In the genomic region with DNA sequence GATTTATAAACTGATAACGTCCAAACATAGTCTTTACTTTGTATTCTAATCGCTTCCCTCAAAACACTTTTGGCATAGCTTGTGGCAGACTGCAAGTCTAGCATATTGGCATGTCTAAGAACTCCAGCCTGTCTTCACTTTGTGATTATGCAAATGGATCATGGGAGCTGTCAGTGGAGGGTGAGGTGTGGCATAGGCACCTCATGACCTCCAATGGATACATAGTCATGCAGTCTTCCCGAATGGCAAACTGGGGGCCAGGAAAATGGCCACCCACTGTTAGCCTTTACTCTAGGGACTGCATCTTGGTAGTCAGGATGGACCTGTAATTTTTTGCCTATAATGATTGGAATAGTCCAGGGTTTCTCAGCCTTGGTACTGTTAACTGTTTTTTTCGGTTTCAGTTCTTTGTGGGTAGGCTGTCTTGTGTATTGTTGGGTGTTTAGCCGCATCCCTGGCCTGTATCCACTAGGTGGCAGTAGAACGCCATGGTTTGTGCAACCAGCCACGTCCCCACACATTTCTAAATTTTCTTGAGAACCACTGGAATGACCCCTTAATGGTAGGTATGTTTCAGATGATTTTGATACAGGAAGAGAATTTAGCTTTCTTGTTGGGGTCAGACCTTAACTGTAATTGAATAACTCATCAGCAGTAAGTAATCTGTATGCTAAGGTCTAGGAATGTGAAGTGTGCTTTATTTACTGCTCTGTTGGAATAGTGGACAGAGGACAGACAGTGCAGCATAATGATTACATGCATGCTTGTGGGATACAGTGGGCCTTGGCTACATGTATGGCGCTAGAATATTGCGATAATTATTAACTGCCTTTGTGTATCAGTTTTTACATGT, we compare ENCODE assay signal across 8 cellular contexts. TPM values are rescaled to one million over a fixed set of nuclear protein-coding genes. Genes with fewer than 3 reads are reported as not detected.
DNase-seq lines count a peak whose midpoint lies in the region; ATAC-seq and TF ChIP-seq lines count a peak whose summit lies in the region.

No MANE protein-coding gene starts in this region.

- no peaks in the 10 kb centered on the region for H4K20me1 ChIP-seq in PC-9 (ENCODE audit: insufficient read depth)
- peaks cover 4% of the 10 kb centered on the region for H4K20me1 ChIP-seq in neural cell (ENCODE audit: insufficient read depth)

- no TSS peak for BruUV-seq in PC-9 (replicated peaks; lab: Mats Ljungman, UMichigan)

- no peaks in the 10 kb centered on the region for H3K27me3 Mint-ChIP-seq in activated T-cell treated with anti-CD3 and anti-CD28 coated beads, Interleukin-2, amount 50 U/mL, for 72 hours (ENCODE audit: low read depth)

- no peak overlapping the region for H3K9ac ChIP-seq in neural cell (ENCODE audit: low read length)

- H3K9me2 ChIP-seq in PC-9 (ENCODE audit: insufficient read depth) (no peaks in the 10 kb centered on the region), neural cell (ENCODE audit: insufficient read depth, low read length) (no peaks in the 10 kb centered on the region)

- H3K36me3 Mint-ChIP-seq in activated T-cell treated with anti-CD3 and anti-CD28 coated beads, Interleukin-2, amount 50 U/mL, for 72 hours (ENCODE audit: insufficient read depth in 2 of 2), result peaks cover 0 to 4% of the 10 kb centered on the region in 2 donors

- H3K4me3 Mint-ChIP-seq in activated T-cell treated with anti-CD3 and anti-CD28 coated beads, Interleukin-2, amount 50 U/mL, for 72 hours, result peak overlapping the region; percentile 58 to 70

- peaks cover 66% of the 10 kb centered on the region for H3K4me1 Mint-ChIP-seq in activated T-cell treated with anti-CD3 and anti-CD28 coated beads, Interleukin-2, amount 50 U/mL, for 72 hours (ENCODE audit: low read depth)

- H3K9me3 ChIP-seq in PC-9 (ENCODE audit: insufficient read depth, low read depth), result no peaks in the 10 kb centered on the region
- H3K9me3 ChIP-seq in neural cell (ENCODE audit: low read length), result no peaks in the 10 kb centered on the region

- POLR2A ChIA-PET in PC-9 (lab: Charles Lee; ENCODE audit: unreplicated experiment), result no interaction called here

- ATAC-seq in GM19455 (IDR thresholded peaks at IDR 0.05; ENCODE audit: unreplicated experiment) (peak; percentile 93), HG03558 (IDR thresholded peaks at IDR 0.05; ENCODE audit: extremely low read depth, unreplicated experiment) (peak; percentile 70)
- peak; percentile 73 to 75 for ATAC-seq in activated T-cell treated with anti-CD3 and anti-CD28 coated beads, Interleukin-2, amount 50 U/mL, for 72 hours (replicated peaks in 1 of 2)
- ATAC-seq in stimulated activated naive CD8-positive, alpha-beta T cell treated with anti-CD3 and anti-CD28 coated beads, Interleukin-15, Interleukin-2, amounts not matched to agents 100 U/mL and 50 U/mL, for 24 hours, result peak; percentile 60

- no peaks in the 10 kb centered on the region for H3K36me3 ChIP-seq in PC-9 (ENCODE audit: low read depth)
- peaks cover 5% of the 10 kb centered on the region for H3K36me3 ChIP-seq in neural cell (ENCODE audit: insufficient read depth, low read length)

- H3K4me3 ChIP-seq in PC-9 (no peak overlapping the region), fibroblast of mammary gland (ENCODE audit: control insufficient read depth, low read depth, low read length) (no peak overlapping the region), neural cell (ENCODE audit: low read length) (no peak overlapping the region)

- no peak for TF ChIP-seq EP300 in neural cell (conservative IDR thresholded peaks at IDR 0.05; ENCODE audit: poor library complexity, severe bottlenecking)

- in situ Hi-C loops in Caki2 (cut with HindIII; ENCODE audit: low pct_unique_long_range_greater_than_20kb, low sequenced_read_pairs), result no loop called here

- TF ChIP-seq RAD21 in neural cell (conservative IDR thresholded peaks at IDR 0.05), result peak; percentile 87

- intact Hi-C loops in PC-9 (cut with micrococcal nuclease; ENCODE audit: unreplicated experiment), result loop anchor here (1.0 to 5.0 kb wide), 6 partner anchors 56 to 1347 kb away; no protein-coding TSS in a partner anchor

- H3K79me2 ChIP-seq in PC-9 (ENCODE audit: low read depth) (no peaks in the 10 kb centered on the region), neural cell (replicated peaks; ENCODE audit: insufficient read depth, low read length) (no peaks in the 10 kb centered on the region)

- peak overlapping the region; percentile 59 for H3K27ac Mint-ChIP-seq in activated T-cell treated with anti-CD3 and anti-CD28 coated beads, Interleukin-2, amount 50 U/mL, for 72 hours

- peaks cover 28% of the 10 kb centered on the region for H3K4me1 ChIP-seq in PC-9 (replicated peaks; ENCODE audit: insufficient read depth)

- CTCF ChIA-PET in PC-9 (lab: Charles Lee), result interaction anchor here (0.6 to 1.3 kb wide), 5 partner anchors 53 to 660 kb away, joined by 3 to 8 read pairs (median 3); a partner anchor contains a TSS

- H3K27me3 ChIP-seq in PC-9 (ENCODE audit: insufficient read depth, low read depth) (no peaks in the 10 kb centered on the region), neural cell (ENCODE audit: insufficient read depth, low read depth, low read length) (no peaks in the 10 kb centered on the region)

- peak; percentile 98 for TF ChIP-seq CTCF in PC-9 (conservative IDR thresholded peaks at IDR 0.05)
- peak; percentile 96 for TF ChIP-seq CTCF in fibroblast of mammary gland (conservative IDR thresholded peaks at IDR 0.05; ENCODE audit: control insufficient read depth, insufficient read depth, low read depth, low read length)
- peak; percentile 88 for TF ChIP-seq CTCF in neural cell (IDR thresholded peaks at IDR 0.05; ENCODE audit: poor library complexity, severe bottlenecking)

- H3K27ac ChIP-seq in PC-9, result peak overlapping the region; percentile 40
- no peak overlapping the region for H3K27ac ChIP-seq in neural cell (ENCODE audit: low read length)

- H3K4me2 ChIP-seq in PC-9 (peak overlapping the region; percentile 51), neural cell (ENCODE audit: low read length) (no peak overlapping the region)

- H3K9me3 Mint-ChIP-seq in activated T-cell treated with anti-CD3 and anti-CD28 coated beads, Interleukin-2, amount 50 U/mL, for 72 hours, result no peaks in the 10 kb centered on the region

- peak overlapping the region; percentile 42; the same call in 1 of the 2 replicates for H2AFZ ChIP-seq in PC-9
- no peak overlapping the region for H2AFZ ChIP-seq in neural cell (ENCODE audit: low read depth, low read length)

- DNase-seq in Caki2 (ENCODE audit: low read depth) (peak; percentile 73), PC-9 (peak; percentile 58 to 68), fibroblast of mammary gland (ENCODE audit: low read depth) (peak; percentile 83)
- peak; percentile 81 to 84 for DNase-seq in activated T-cell treated with anti-CD3 and anti-CD28 coated beads, Interleukin-2, amount 50 U/mL, for 72 hours
- DNase-seq in stimulated activated naive CD8-positive, alpha-beta T cell treated with anti-CD3 and anti-CD28 coated beads, Interleukin-15, Interleukin-2, amounts not matched to agents 100 U/mL and 50 U/mL, for 24 hours, result peak; percentile 81

- H3F3A ChIP-seq in PC-9 (ENCODE audit: insufficient read depth, low read depth) (peaks cover 6% of the 10 kb centered on the region; the same call in 1 of the 2 replicates), neural cell (ENCODE audit: insufficient read depth, low read length, poor library complexity, severe bottlenecking) (no peaks in the 10 kb centered on the region)

TF ChIP-seq in neural cell, 6 proteins besides CTCF, POLR2A, EP300 and RAD21:
- TF ChIP-seq TAF1 (IDR thresholded peaks at IDR 0.05; ENCODE audit: low read depth) (no peak), POLR2AphosphoS5 (IDR thresholded peaks at IDR 0.05) (no peak), SMC3 (conservative IDR thresholded peaks at IDR 0.05; ENCODE audit: poor library complexity) (peak; percentile 81), MXI1 (conservative IDR thresholded peaks at IDR 0.05; ENCODE audit: poor library complexity, severe bottlenecking) (no peak), EZH2 (IDR thresholded peaks at IDR 0.05; ENCODE audit: borderline replicate concordance, insufficient read depth, low read length, poor library complexity, severe bottlenecking) (no peak)
- TF ChIP-seq, protein P1, sequence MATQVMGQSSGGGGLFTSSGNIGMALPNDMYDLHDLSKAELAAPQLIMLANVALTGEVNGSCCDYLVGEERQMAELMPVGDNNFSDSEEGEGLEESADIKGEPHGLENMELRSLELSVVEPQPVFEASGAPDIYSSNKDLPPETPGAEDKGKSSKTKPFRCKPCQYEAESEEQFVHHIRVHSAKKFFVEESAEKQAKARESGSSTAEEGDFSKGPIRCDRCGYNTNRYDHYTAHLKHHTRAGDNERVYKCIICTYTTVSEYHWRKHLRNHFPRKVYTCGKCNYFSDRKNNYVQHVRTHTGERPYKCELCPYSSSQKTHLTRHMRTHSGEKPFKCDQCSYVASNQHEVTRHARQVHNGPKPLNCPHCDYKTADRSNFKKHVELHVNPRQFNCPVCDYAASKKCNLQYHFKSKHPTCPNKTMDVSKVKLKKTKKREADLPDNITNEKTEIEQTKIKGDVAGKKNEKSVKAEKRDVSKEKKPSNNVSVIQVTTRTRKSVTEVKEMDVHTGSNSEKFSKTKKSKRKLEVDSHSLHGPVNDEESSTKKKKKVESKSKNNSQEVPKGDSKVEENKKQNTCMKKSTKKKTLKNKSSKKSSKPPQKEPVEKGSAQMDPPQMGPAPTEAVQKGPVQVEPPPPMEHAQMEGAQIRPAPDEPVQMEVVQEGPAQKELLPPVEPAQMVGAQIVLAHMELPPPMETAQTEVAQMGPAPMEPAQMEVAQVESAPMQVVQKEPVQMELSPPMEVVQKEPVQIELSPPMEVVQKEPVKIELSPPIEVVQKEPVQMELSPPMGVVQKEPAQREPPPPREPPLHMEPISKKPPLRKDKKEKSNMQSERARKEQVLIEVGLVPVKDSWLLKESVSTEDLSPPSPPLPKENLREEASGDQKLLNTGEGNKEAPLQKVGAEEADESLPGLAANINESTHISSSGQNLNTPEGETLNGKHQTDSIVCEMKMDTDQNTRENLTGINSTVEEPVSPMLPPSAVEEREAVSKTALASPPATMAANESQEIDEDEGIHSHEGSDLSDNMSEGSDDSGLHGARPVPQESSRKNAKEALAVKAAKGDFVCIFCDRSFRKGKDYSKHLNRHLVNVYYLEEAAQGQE (IDR thresholded peaks at IDR 0.05; ENCODE audit: borderline replicate concordance), result no peak

RNA-seq across cellular contexts. Expression of a gene that starts 24.6 kb away (rescaled TPM):
- not detected in 2 replicates for total RNA-seq in Caki2 (2014; rRNA removed; shearing (Covaris generic); ENCODE audit: low replicate concordance)
- total RNA-seq in PC-9 (2021), result not detected in 2 replicates
- total RNA-seq in activated T-cell treated with anti-CD3 and anti-CD28 coated beads, Interleukin-2, amount 50 U/mL, for 72 hours, result 100 to 1,000 TPM in 1 of 2 donors, 10 to 100 TPM in 1; 83.7 to 101 TPM
- polyA plus RNA-seq in neural cell, result not detected in 2 replicates
- polyA minus RNA-seq in neural cell, result not detected in 2 replicates

RNA-seq across cellular contexts. Expression of a gene that starts 50.7 kb away (rescaled TPM):
- total RNA-seq in Caki2 (2014; rRNA removed; shearing (Covaris generic); ENCODE audit: low replicate concordance), result not detected in 2 replicates
- total RNA-seq in PC-9 (2021), result not detected in 2 replicates
- under 1 TPM; 0.34 to 0.51 TPM for total RNA-seq in activated T-cell treated with anti-CD3 and anti-CD28 coated beads, Interleukin-2, amount 50 U/mL, for 72 hours
- polyA plus RNA-seq in neural cell, result not detected in 2 replicates
- not detected in 2 replicates for polyA minus RNA-seq in neural cell

Comparison
In these comparisons a context has a peak if more than half of its experiments do, and no peak if none do; other contexts are left out.
1. RNA of a gene that starts 24.6 kb away (total RNA-seq): 83.7 to 101 TPM in activated T-cell treated with anti-CD3 and anti-CD28 coated beads, Interleukin-2, amount 50 U/mL, for 72 hours; not detected in Caki2 and not detected in PC-9; every median in the first group is over 10 times any median in the second.
2. Peak in every context shown above with its lines, with median percentiles within 50 percentile points of each other: DNase-seq, ATAC-seq and CTCF ChIP-seq.